ENCODE assay signal across 8 cellular contexts in genomic region chr7:43590862-43591550, GRCh38. TPM values are rescaled to one million over a fixed set of nuclear protein-coding genes. Genes with fewer than 3 reads are reported as not detected.
DNase-seq lines count a peak whose midpoint lies in the region; ATAC-seq and TF ChIP-seq lines count a peak whose summit lies in the region.

No MANE protein-coding gene starts in this region.

- TF ChIP-seq POLR2A in adrenal gland (IDR thresholded peaks at IDR 0.05): no peak

- WGBS in adrenal gland, 4 donors: 66 to 90% (median 78%) methylated on average over 2 of the region's 2 CpGs

- peaks cover 0 to 41% of the 10 kb centered on the region in 2 donors for H3K4me1 ChIP-seq in adrenal gland (replicated peaks in 1 of 2)

- H3K27ac Mint-ChIP-seq in activated naive CD8-positive, alpha-beta T cell treated with anti-CD3 and anti-CD28 coated beads, Interleukin-2, amount 50 U/mL, for 24 hours: peak overlapping the region; percentile 87

- no peaks in the 10 kb centered on the region for H3K27me3 Mint-ChIP-seq in activated naive CD8-positive, alpha-beta T cell treated with anti-CD3 and anti-CD28 coated beads, Interleukin-2, amount 50 U/mL, for 24 hours

- peaks cover 4% of the 10 kb centered on the region for H3K36me3 Mint-ChIP-seq in activated naive CD8-positive, alpha-beta T cell treated with anti-CD3 and anti-CD28 coated beads, Interleukin-2, amount 50 U/mL, for 24 hours (ENCODE audit: low read depth)

- H3K4me3 ChIP-seq in GM06990 (replicated peaks; ENCODE audit: low read depth, low read length): peak overlapping the region; percentile 30
- H3K4me3 ChIP-seq in adrenal gland: no peak overlapping the region

- H3K27me3 ChIP-seq in GM06990 (replicated peaks; ENCODE audit: control insufficient read depth, insufficient read depth, low read length) (no peaks in the 10 kb centered on the region), adrenal gland (no peaks in the 10 kb centered on the region)

- no peak overlapping the region for H3K27ac ChIP-seq in adrenal gland

- H3K4me3 Mint-ChIP-seq in activated naive CD8-positive, alpha-beta T cell treated with anti-CD3 and anti-CD28 coated beads, Interleukin-2, amount 50 U/mL, for 24 hours: peak overlapping the region; percentile 61

- no peaks in the 10 kb centered on the region for H3K9me3 Mint-ChIP-seq in activated naive CD8-positive, alpha-beta T cell treated with anti-CD3 and anti-CD28 coated beads, Interleukin-2, amount 50 U/mL, for 24 hours

- ATAC-seq in GM19467 (IDR thresholded peaks at IDR 0.05; ENCODE audit: unreplicated experiment): peak; percentile 63
- ATAC-seq in HG03442 (IDR thresholded peaks at IDR 0.05; ENCODE audit: unreplicated experiment): peak; percentile 78
- ATAC-seq in activated naive CD8-positive, alpha-beta T cell treated with anti-CD3 and anti-CD28 coated beads, Interleukin-2, amount 50 U/mL, for 24 hours: peak; percentile 83

- DNase-seq in GM06990 (ENCODE audit: extremely low read depth, insufficient read length) (peak; percentile 64), posterior cingulate gyrus (no peak), adrenal gland (no peak), HPDE6-E6E7 (ENCODE audit: extremely low spot score) (no peak), islet precursor cell (no peak)
- DNase-seq in activated naive CD8-positive, alpha-beta T cell treated with anti-CD3 and anti-CD28 coated beads, Interleukin-2, amount 50 U/mL, for 24 hours: peak; percentile 34

- H3K36me3 ChIP-seq in GM06990 (ENCODE audit: control insufficient read depth, insufficient read depth, low read length) (no peaks in the 10 kb centered on the region), adrenal gland (replicated peaks in 1 of 2) (no peaks in the 10 kb centered on the region)

- peaks cover 93% of the 10 kb centered on the region for H3K4me1 Mint-ChIP-seq in activated naive CD8-positive, alpha-beta T cell treated with anti-CD3 and anti-CD28 coated beads, Interleukin-2, amount 50 U/mL, for 24 hours

- TF ChIP-seq CTCF in GM06990 (IDR thresholded peaks at IDR 0.05; ENCODE audit: insufficient read depth, low read length, poor library complexity, severe bottlenecking) (no peak), adrenal gland (IDR thresholded peaks at IDR 0.05) (no peak)

- H3K9me3 ChIP-seq in adrenal gland (replicated peaks in 1 of 3): no peaks in the 10 kb centered on the region

- intact Hi-C loops in posterior cingulate gyrus (cut with DNase I): no loop called here
- intact Hi-C loops in adrenal gland (cut with DNase I): loop anchor here in 1 of 2 donors (10.0 kb wide), 1 partner anchor 54 kb away; no protein-coding TSS in a partner anchor

RNA-seq across cellular contexts. Expression of gene STK17A, which starts 8.1 kb away (rescaled TPM):
- 10 to 100 TPM; 11.1 to 38.8 (median 28.0) TPM for total RNA-seq in adrenal gland
- 10 to 100 TPM in 2 of 3 donors, 1 to 10 TPM in 1; 7.8 to 26.7 (median 14.2) TPM for polyA plus RNA-seq in adrenal gland

Comparison
In these comparisons a context has a peak if more than half of its experiments do, and no peak if none do; other contexts are left out.
1. DNase-seq: peak in GM06990 (single experiment) and activated naive CD8-positive, alpha-beta T cell treated with anti-CD3 and anti-CD28 coated beads, Interleukin-2, amount 50 U/mL, for 24 hours (single experiment); none in posterior cingulate gyrus (0 of 10), adrenal gland (0 of 7), HPDE6-E6E7 (single experiment) and islet precursor cell (single experiment).
2. Peak in every context shown above with its lines, with median percentiles within 50 percentile points of each other: ATAC-seq.